7 cellular contexts compared by ENCODE assay signal in genomic region chr14:61475316-61475715, GRCh38.
A peak's percentile ranks its signal among the peaks of the same experiment; 100 is the strongest.
DNase-seq lines count a peak whose midpoint lies in the region; ATAC-seq and TF ChIP-seq lines count a peak whose summit lies in the region.

No MANE protein-coding gene starts in this region.

- H3K4me1 Mint-ChIP-seq in naive thymus-derived CD4-positive, alpha-beta T cell: peaks cover 55 to 98% (median 95%) of the 10 kb centered on the region in 7 donors

- H3K4me2 ChIP-seq in DOHH2 (ENCODE audit: low read length) (peak overlapping the region; percentile 89), PC-9 (peak overlapping the region; percentile 66; the same call in 1 of the 2 replicates)

- H2AFZ ChIP-seq in PC-9: no peak overlapping the region

- peak; percentile 57 for DNase-seq in KBM-7
- DNase-seq in PC-9: peak in 1 of 2 experiments; percentile 74
- no peak for DNase-seq in colonic mucosa
- peak in 2 of 9 donors; percentile 32 to 34 for DNase-seq in naive thymus-derived CD4-positive, alpha-beta T cell
- DNase-seq in GM19238 (ENCODE audit: insufficient read length, low spot score): no peak

- intact Hi-C loops in PC-9 (cut with micrococcal nuclease; ENCODE audit: unreplicated experiment) (loop anchor here (1.0 kb wide), 1 partner anchor 255 kb away; no protein-coding TSS in a partner anchor), colonic mucosa (cut with DNase I) (no loop called here)
- intact Hi-C loops in naive thymus-derived CD4-positive, alpha-beta T cell (cut with micrococcal nuclease): loop anchor here in 1 of 2 donors (1.0 to 5.0 kb wide), 2 partner anchors 255 to 1228 kb away; partner anchors contain the start of gene PPM1A

- ATAC-seq in naive thymus-derived CD4-positive, alpha-beta T cell: no peak
- ATAC-seq in HG02981 (IDR thresholded peaks at IDR 0.05; ENCODE audit: unreplicated experiment): no peak

- H3F3A ChIP-seq in DOHH2 (ENCODE audit: control insufficient read depth, insufficient read depth) (peaks cover 33% of the 10 kb centered on the region), PC-9 (ENCODE audit: insufficient read depth, low read depth) (peaks cover 77% of the 10 kb centered on the region)

- peak; percentile 87 for TF ChIP-seq CTCF in DOHH2 (IDR thresholded peaks at IDR 0.05; ENCODE audit: low read depth, low read length, poor library complexity, severe bottlenecking)
- peak; percentile 90 for TF ChIP-seq CTCF in PC-9 (conservative IDR thresholded peaks at IDR 0.05)
- TF ChIP-seq CTCF in colonic mucosa (IDR thresholded peaks at IDR 0.05): peak; percentile 51

- H4K20me1 ChIP-seq in DOHH2 (ENCODE audit: control insufficient read depth, insufficient read depth, low read depth, low read length): no peaks in the 10 kb centered on the region
- no peaks in the 10 kb centered on the region for H4K20me1 ChIP-seq in PC-9 (ENCODE audit: insufficient read depth)

- no peaks in the 10 kb centered on the region; the same call in 1 of the 2 replicates for H3K36me3 ChIP-seq in DOHH2 (ENCODE audit: control insufficient read depth, low read length)
- H3K36me3 ChIP-seq in PC-9 (ENCODE audit: low read depth): no peaks in the 10 kb centered on the region
- H3K36me3 ChIP-seq in colonic mucosa: no peaks in the 10 kb centered on the region
- peaks cover 0 to 7% (median 4%) of the 10 kb centered on the region in 3 experiments for H3K36me3 ChIP-seq in naive thymus-derived CD4-positive, alpha-beta T cell (ENCODE audit: control insufficient read depth in 2 of 3, insufficient read depth in 3 of 3, low read length in 3 of 3)

- POLR2A ChIA-PET in PC-9 (lab: Charles Lee; ENCODE audit: unreplicated experiment): no interaction called here
- POLR2A ChIA-PET in naive thymus-derived CD4-positive, alpha-beta T cell (lab: Charles Lee): interaction anchor here (0.7 to 3.4 kb wide), 10 partner anchors 10 to 287 kb away, joined by 3 to 20 read pairs (median 4); partner anchors contain the start of genes HIF1A and SNAPC1

- H3K27me3 Mint-ChIP-seq in naive thymus-derived CD4-positive, alpha-beta T cell: no peaks in the 10 kb centered on the region

- H3K9me3 Mint-ChIP-seq in naive thymus-derived CD4-positive, alpha-beta T cell: peaks cover 0 to 5% (median 0%) of the 10 kb centered on the region in 11 donors

- H3K27ac ChIP-seq in DOHH2 (ENCODE audit: low read depth, low read length): peak overlapping the region; percentile 100
- H3K27ac ChIP-seq in PC-9: peak overlapping the region; percentile 94
- H3K27ac ChIP-seq in colonic mucosa: no peak overlapping the region
- H3K27ac ChIP-seq in naive thymus-derived CD4-positive, alpha-beta T cell (ENCODE audit: low read depth, low read length): peak overlapping the region; percentile 98

- peak overlapping the region in 8 of 10 donors; percentile 28 to 94 (median 48) for H3K4me3 Mint-ChIP-seq in naive thymus-derived CD4-positive, alpha-beta T cell

- H3K79me2 ChIP-seq in DOHH2 (ENCODE audit: control insufficient read depth, low read length): peaks cover 12% of the 10 kb centered on the region
- peaks cover 57% of the 10 kb centered on the region for H3K79me2 ChIP-seq in PC-9 (ENCODE audit: low read depth)

- peak overlapping the region in 8 of 9 donors; percentile 84 to 100 (median 96) for H3K27ac Mint-ChIP-seq in naive thymus-derived CD4-positive, alpha-beta T cell

- H3K9me3 ChIP-seq in DOHH2 (ENCODE audit: control insufficient read depth, insufficient read depth, low read length) (no peaks in the 10 kb centered on the region), PC-9 (ENCODE audit: insufficient read depth, low read depth) (no peaks in the 10 kb centered on the region), colonic mucosa (no peaks in the 10 kb centered on the region)
- H3K9me3 ChIP-seq in naive thymus-derived CD4-positive, alpha-beta T cell (ENCODE audit: control insufficient read depth in 2 of 3, low read length in 3 of 3): no peaks in the 10 kb centered on the region

- no peaks in the 10 kb centered on the region for H3K9me2 ChIP-seq in DOHH2 (replicated peaks; ENCODE audit: control insufficient read depth, low read length)
- H3K9me2 ChIP-seq in PC-9 (ENCODE audit: insufficient read depth): no peaks in the 10 kb centered on the region; the same call in 1 of the 2 replicates

- peaks cover 3 to 35% (median 18%) of the 10 kb centered on the region in 5 donors for H3K36me3 Mint-ChIP-seq in naive thymus-derived CD4-positive, alpha-beta T cell

- peak overlapping the region; percentile 67 for H3K4me3 ChIP-seq in DOHH2 (ENCODE audit: low read length)
- H3K4me3 ChIP-seq in PC-9: no peak overlapping the region
- H3K4me3 ChIP-seq in colonic mucosa: no peak overlapping the region
- no peak overlapping the region for H3K4me3 ChIP-seq in naive thymus-derived CD4-positive, alpha-beta T cell (ENCODE audit: low read length)

- BruUV-seq in PC-9 (replicated peaks; lab: Mats Ljungman, UMichigan): no TSS peak

- no peaks in the 10 kb centered on the region for H3K27me3 ChIP-seq in DOHH2 (ENCODE audit: control insufficient read depth, low read length)
- H3K27me3 ChIP-seq in PC-9 (ENCODE audit: insufficient read depth, low read depth): no peaks in the 10 kb centered on the region
- no peaks in the 10 kb centered on the region for H3K27me3 ChIP-seq in colonic mucosa
- no peaks in the 10 kb centered on the region for H3K27me3 ChIP-seq in naive thymus-derived CD4-positive, alpha-beta T cell (ENCODE audit: control insufficient read depth in 2 of 2, insufficient read depth in 2 of 2, low read length in 2 of 2)

- H3K4me1 ChIP-seq in DOHH2 (ENCODE audit: control insufficient read depth, low read length) (peaks cover 100% of the 10 kb centered on the region), PC-9 (replicated peaks; ENCODE audit: insufficient read depth) (peaks cover 92% of the 10 kb centered on the region), colonic mucosa (no peaks in the 10 kb centered on the region)
- H3K4me1 ChIP-seq in naive thymus-derived CD4-positive, alpha-beta T cell (ENCODE audit: control insufficient read depth in 2 of 2, insufficient read depth in 2 of 2, low read length in 2 of 2): peaks cover 93 to 95% of the 10 kb centered on the region in 2 donors

- CTCF ChIA-PET in PC-9 (lab: Charles Lee): interaction anchor here (1.2 kb wide), 1 partner anchor 51 kb away, joined by 3 read pairs; no protein-coding TSS in a partner anchor
- CTCF ChIA-PET in naive thymus-derived CD4-positive, alpha-beta T cell (lab: Charles Lee): interaction anchor here (0.6 to 2.1 kb wide), 11 partner anchors 28 to 363 kb away, joined by 3 to 9 read pairs (median 3); no protein-coding TSS in a partner anchor

- no peak overlapping the region for H3K9ac ChIP-seq in colonic mucosa (ENCODE audit: low read depth in 2 of 2, low read length in 2 of 2)

- in situ Hi-C loops in KBM-7 (cut with MboI; ENCODE audit: low pct_unique_long_range_greater_than_20kb, low sequenced_read_pairs): loop anchor here (10.0 kb wide), 1 partner anchor 259 kb away; no protein-coding TSS in a partner anchor
